ENCODE assay signal across 2 cellular contexts in genomic region chrX:115264009-115264408, GRCh38.
TF ChIP-seq lines count a peak whose summit lies in the region.

No MANE protein-coding gene starts in this region.

TF ChIP-seq in SK-N-SH, 30 proteins besides CTCF, POLR2A, EP300 and RAD21 (continued from another document):
- no peak for TF ChIP-seq PBX3 (IDR thresholded peaks at IDR 0.05)
- TF ChIP-seq, protein P1, sequence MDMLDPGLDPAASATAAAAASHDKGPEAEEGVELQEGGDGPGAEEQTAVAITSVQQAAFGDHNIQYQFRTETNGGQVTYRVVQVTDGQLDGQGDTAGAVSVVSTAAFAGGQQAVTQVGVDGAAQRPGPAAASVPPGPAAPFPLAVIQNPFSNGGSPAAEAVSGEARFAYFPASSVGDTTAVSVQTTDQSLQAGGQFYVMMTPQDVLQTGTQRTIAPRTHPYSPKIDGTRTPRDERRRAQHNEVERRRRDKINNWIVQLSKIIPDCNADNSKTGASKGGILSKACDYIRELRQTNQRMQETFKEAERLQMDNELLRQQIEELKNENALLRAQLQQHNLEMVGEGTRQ (IDR thresholded peaks at IDR 0.05; ENCODE audit: borderline replicate concordance, low read depth, low read length), result no peak
TF ChIP-seq in SK-N-SH: peak in this region for 2.

TF ChIP-seq in SK-N-SH treated with all-trans-retinoic acid at 6 μM for 48 hours, 23 proteins besides CTCF, POLR2A, EP300 and RAD21 (continued from another document):
- TF ChIP-seq CSRNP3 (CRISPR knock-in tag; IDR thresholded peaks at IDR 0.05), result no peak
- TF ChIP-seq ISL1 (CRISPR knock-in tag; IDR thresholded peaks at IDR 0.05), result no peak
- TF ChIP-seq, protein P2, sequence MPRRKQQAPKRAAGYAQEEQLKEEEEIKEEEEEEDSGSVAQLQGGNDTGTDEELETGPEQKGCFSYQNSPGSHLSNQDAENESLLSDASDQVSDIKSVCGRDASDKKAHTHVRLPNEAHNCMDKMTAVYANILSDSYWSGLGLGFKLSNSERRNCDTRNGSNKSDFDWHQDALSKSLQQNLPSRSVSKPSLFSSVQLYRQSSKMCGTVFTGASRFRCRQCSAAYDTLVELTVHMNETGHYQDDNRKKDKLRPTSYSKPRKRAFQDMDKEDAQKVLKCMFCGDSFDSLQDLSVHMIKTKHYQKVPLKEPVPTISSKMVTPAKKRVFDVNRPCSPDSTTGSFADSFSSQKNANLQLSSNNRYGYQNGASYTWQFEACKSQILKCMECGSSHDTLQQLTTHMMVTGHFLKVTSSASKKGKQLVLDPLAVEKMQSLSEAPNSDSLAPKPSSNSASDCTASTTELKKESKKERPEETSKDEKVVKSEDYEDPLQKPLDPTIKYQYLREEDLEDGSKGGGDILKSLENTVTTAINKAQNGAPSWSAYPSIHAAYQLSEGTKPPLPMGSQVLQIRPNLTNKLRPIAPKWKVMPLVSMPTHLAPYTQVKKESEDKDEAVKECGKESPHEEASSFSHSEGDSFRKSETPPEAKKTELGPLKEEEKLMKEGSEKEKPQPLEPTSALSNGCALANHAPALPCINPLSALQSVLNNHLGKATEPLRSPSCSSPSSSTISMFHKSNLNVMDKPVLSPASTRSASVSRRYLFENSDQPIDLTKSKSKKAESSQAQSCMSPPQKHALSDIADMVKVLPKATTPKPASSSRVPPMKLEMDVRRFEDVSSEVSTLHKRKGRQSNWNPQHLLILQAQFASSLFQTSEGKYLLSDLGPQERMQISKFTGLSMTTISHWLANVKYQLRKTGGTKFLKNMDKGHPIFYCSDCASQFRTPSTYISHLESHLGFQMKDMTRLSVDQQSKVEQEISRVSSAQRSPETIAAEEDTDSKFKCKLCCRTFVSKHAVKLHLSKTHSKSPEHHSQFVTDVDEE (CRISPR knock-in tag; IDR thresholded peaks at IDR 0.05), result no peak
- TF ChIP-seq ZFP3 (CRISPR knock-in tag; IDR thresholded peaks at IDR 0.05), result no peak
- TF ChIP-seq POU6F1 (CRISPR knock-in tag; IDR thresholded peaks at IDR 0.05; ENCODE audit: borderline replicate concordance, low read depth), result no peak
- no peak for TF ChIP-seq OSR1 (CRISPR knock-in tag; IDR thresholded peaks at IDR 0.05)
- TF ChIP-seq, protein P3, sequence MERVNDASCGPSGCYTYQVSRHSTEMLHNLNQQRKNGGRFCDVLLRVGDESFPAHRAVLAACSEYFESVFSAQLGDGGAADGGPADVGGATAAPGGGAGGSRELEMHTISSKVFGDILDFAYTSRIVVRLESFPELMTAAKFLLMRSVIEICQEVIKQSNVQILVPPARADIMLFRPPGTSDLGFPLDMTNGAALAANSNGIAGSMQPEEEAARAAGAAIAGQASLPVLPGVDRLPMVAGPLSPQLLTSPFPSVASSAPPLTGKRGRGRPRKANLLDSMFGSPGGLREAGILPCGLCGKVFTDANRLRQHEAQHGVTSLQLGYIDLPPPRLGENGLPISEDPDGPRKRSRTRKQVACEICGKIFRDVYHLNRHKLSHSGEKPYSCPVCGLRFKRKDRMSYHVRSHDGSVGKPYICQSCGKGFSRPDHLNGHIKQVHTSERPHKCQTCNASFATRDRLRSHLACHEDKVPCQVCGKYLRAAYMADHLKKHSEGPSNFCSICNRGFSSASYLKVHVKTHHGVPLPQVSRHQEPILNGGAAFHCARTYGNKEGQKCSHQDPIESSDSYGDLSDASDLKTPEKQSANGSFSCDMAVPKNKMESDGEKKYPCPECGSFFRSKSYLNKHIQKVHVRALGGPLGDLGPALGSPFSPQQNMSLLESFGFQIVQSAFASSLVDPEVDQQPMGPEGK (CRISPR knock-in tag; IDR thresholded peaks at IDR 0.05; ENCODE audit: borderline replicate concordance), result no peak
- no peak for TF ChIP-seq ESRRG (CRISPR knock-in tag; IDR thresholded peaks at IDR 0.05)
- no peak for TF ChIP-seq ARNTL (CRISPR knock-in tag; IDR thresholded peaks at IDR 0.05; ENCODE audit: borderline replicate concordance, low read depth)
- TF ChIP-seq ZFP30 (CRISPR knock-in tag; IDR thresholded peaks at IDR 0.05), result no peak
- no peak for TF ChIP-seq CSDC2 (CRISPR knock-in tag; IDR thresholded peaks at IDR 0.05)
- no peak for TF ChIP-seq TCF4 (CRISPR knock-in tag; IDR thresholded peaks at IDR 0.05; ENCODE audit: borderline replicate concordance)
- TF ChIP-seq ZNF565 (CRISPR knock-in tag; conservative IDR thresholded peaks at IDR 0.05; ENCODE audit: low read depth), result no peak
- no peak for TF ChIP-seq RARB (CRISPR knock-in tag; IDR thresholded peaks at IDR 0.05)
- no peak for TF ChIP-seq SNAI2 (CRISPR knock-in tag; IDR thresholded peaks at IDR 0.05)
- no peak for TF ChIP-seq ZNF8 (CRISPR knock-in tag; IDR thresholded peaks at IDR 0.05)
